In genomic region chr1:200483491-200484143, GRCh38 we compare ENCODE assay signal across 8 cellular contexts.
A peak's percentile ranks its signal among the peaks of the same experiment; 100 is the strongest.
DNase-seq lines count a peak whose midpoint lies in the region; ATAC-seq and TF ChIP-seq lines count a peak whose summit lies in the region.

No MANE protein-coding gene starts in this region.

- peaks cover 14% of the 10 kb centered on the region for H3K36me3 Mint-ChIP-seq in natural killer cell treated with Interleukin-12 subunit alpha and Interleukin-12 subunit beta and Interleukin-15 and Interleukin-18, amount 100 ng/mL, for 72 hours
- no peaks in the 10 kb centered on the region for H3K36me3 Mint-ChIP-seq in natural killer cell
- no peaks in the 10 kb centered on the region for H3K36me3 Mint-ChIP-seq in activated naive CD8-positive, alpha-beta T cell treated with anti-CD3 and anti-CD28 coated beads, Interleukin-2, amount 10 ng/mL, durations not matched to agents 7 days and 5 days

- CTCF ChIA-PET in PC-3 (lab: Charles Lee) = interaction anchor here (0.5 to 1.1 kb wide), 20 partner anchors 26 to 520 kb away, joined by 3 to 14 read pairs (median 4); no protein-coding TSS in a partner anchor

- peak overlapping the region; percentile 96 to 98 for H3K27ac Mint-ChIP-seq in natural killer cell treated with Interleukin-12 subunit alpha and Interleukin-12 subunit beta and Interleukin-15 and Interleukin-18, amount 100 ng/mL, for 72 hours
- H3K27ac Mint-ChIP-seq in natural killer cell = no peak overlapping the region
- no peak overlapping the region for H3K27ac Mint-ChIP-seq in activated naive CD8-positive, alpha-beta T cell treated with anti-CD3 and anti-CD28 coated beads, Interleukin-2, amount 10 ng/mL, durations not matched to agents 7 days and 5 days

- ATAC-seq in natural killer cell treated with Interleukin-12 subunit alpha and Interleukin-12 subunit beta and Interleukin-15 and Interleukin-18, amount 100 ng/mL, for 72 hours = peak; percentile 96 to 98
- ATAC-seq in natural killer cell (no peak), HG02973 (IDR thresholded peaks at IDR 0.05; ENCODE audit: unreplicated experiment) (peak; percentile 100), PC-3 (peak; percentile 99), mucosa of descending colon (peak; percentile 50)
- peak; percentile 90 for ATAC-seq in activated naive CD8-positive, alpha-beta T cell treated with anti-CD3 and anti-CD28 coated beads, Interleukin-2, amount 10 ng/mL, durations not matched to agents 7 days and 5 days (ENCODE audit: low read depth)

- peak overlapping the region; percentile 66 for H3K9ac ChIP-seq in PC-3 (ENCODE audit: low read length)

- H3K27me3 ChIP-seq in PC-3 (ENCODE audit: low read length) = no peaks in the 10 kb centered on the region

- no peaks in the 10 kb centered on the region for H3K9me3 ChIP-seq in PC-3 (ENCODE audit: low read length)
- no peaks in the 10 kb centered on the region for H3K9me3 ChIP-seq in mucosa of descending colon

- H3F3A ChIP-seq in PC-3 (ENCODE audit: low read length, unreplicated experiment) = no peaks in the 10 kb centered on the region

- intact Hi-C loops in natural killer cell (cut with micrococcal nuclease) = loop anchor here (10.0 kb wide), 1 partner anchor 209 kb away; no protein-coding TSS in a partner anchor
- intact Hi-C loops in PC-3 (cut with micrococcal nuclease) = loop anchor here (1.0 to 10.0 kb wide), 5 partner anchors 45 to 449 kb away; partner anchors contain the start of gene ZNF281
- intact Hi-C loops in mucosa of descending colon (cut with DNase I, micrococcal nuclease) = no loop called here

- no TSS peak for BruUV-seq in PC-3 (replicated peaks; lab: Mats Ljungman, UMichigan)

- peak overlapping the region; percentile 58 for H2AFZ ChIP-seq in PC-3 (ENCODE audit: low read length)

- peak overlapping the region; percentile 70 for H3K4me2 ChIP-seq in PC-3 (ENCODE audit: low read length)

- H3K4me3 ChIP-seq in PC-3 (ENCODE audit: low read length) (peak overlapping the region; percentile 23; the same call in 1 of the 2 replicates), mucosa of descending colon (no peak overlapping the region)

- peak overlapping the region; percentile 86 for H3K27ac ChIP-seq in PC-3 (ENCODE audit: low read length)

- peaks cover 28 to 36% of the 10 kb centered on the region in 2 donors for H3K4me1 Mint-ChIP-seq in natural killer cell treated with Interleukin-12 subunit alpha and Interleukin-12 subunit beta and Interleukin-15 and Interleukin-18, amount 100 ng/mL, for 72 hours (ENCODE audit: low read depth in 2 of 2)
- no peaks in the 10 kb centered on the region for H3K4me1 Mint-ChIP-seq in natural killer cell
- peaks cover 10% of the 10 kb centered on the region for H3K4me1 Mint-ChIP-seq in activated naive CD8-positive, alpha-beta T cell treated with anti-CD3 and anti-CD28 coated beads, Interleukin-2, amount 10 ng/mL, durations not matched to agents 7 days and 5 days

- H3K9me2 ChIP-seq in PC-3 (replicated peaks; ENCODE audit: low read length) = no peaks in the 10 kb centered on the region

- peak; percentile 76 for DNase-seq in natural killer cell treated with Interleukin-12 subunit alpha and Interleukin-12 subunit beta and Interleukin-15 and Interleukin-18, amount 100 ng/mL, for 72 hours (ENCODE audit: low spot score)
- no peak for DNase-seq in natural killer cell
- DNase-seq in PC-3 = peak; percentile 100
- no peak for DNase-seq in activated naive CD8-positive, alpha-beta T cell treated with anti-CD3 and anti-CD28 coated beads, Interleukin-2, amount 10 ng/mL, durations not matched to agents 7 days and 5 days
- no peak for DNase-seq in mucosa of descending colon
- no peak for DNase-seq in NCI-H510A (lab: John Stamatoyannopoulos, UW)
- DNase-seq in NCI-H774 (lab: John Stamatoyannopoulos, UW) = no peak

- H3K9me3 Mint-ChIP-seq in natural killer cell treated with Interleukin-12 subunit alpha and Interleukin-12 subunit beta and Interleukin-15 and Interleukin-18, amount 100 ng/mL, for 72 hours = no peaks in the 10 kb centered on the region
- H3K9me3 Mint-ChIP-seq in natural killer cell = no peaks in the 10 kb centered on the region
- H3K9me3 Mint-ChIP-seq in activated naive CD8-positive, alpha-beta T cell treated with anti-CD3 and anti-CD28 coated beads, Interleukin-2, amount 10 ng/mL, durations not matched to agents 7 days and 5 days = no peaks in the 10 kb centered on the region

- H3K36me3 ChIP-seq in PC-3 (ENCODE audit: low read depth, low read length) (no peaks in the 10 kb centered on the region), mucosa of descending colon (ENCODE audit: low read depth) (no peaks in the 10 kb centered on the region)

- peaks cover 24% of the 10 kb centered on the region for H3K4me1 ChIP-seq in PC-3 (ENCODE audit: insufficient read depth, low read length)
- no peaks in the 10 kb centered on the region for H3K4me1 ChIP-seq in mucosa of descending colon (ENCODE audit: low read depth)

- POLR2A ChIA-PET in PC-3 (lab: Charles Lee; ENCODE audit: unreplicated experiment) = interaction anchor here (0.5 to 1.0 kb wide), 9 partner anchors 9 to 1550 kb away, joined by 3 to 29 read pairs (median 4); no protein-coding TSS in a partner anchor
- POLR2A ChIA-PET in activated naive CD8-positive, alpha-beta T cell treated with anti-CD3 and anti-CD28 coated beads, Interleukin-2, amount 10 ng/mL, durations not matched to agents 7 days and 5 days (lab: Charles Lee) = no interaction called here

- H3K79me2 ChIP-seq in PC-3 (ENCODE audit: low read length) = no peaks in the 10 kb centered on the region

- no peaks in the 10 kb centered on the region for H4K20me1 ChIP-seq in PC-3 (ENCODE audit: low read length)

- no peak for TF ChIP-seq CTCF in natural killer cell (IDR thresholded peaks at IDR 0.05)
- TF ChIP-seq CTCF in PC-3 (conservative IDR thresholded peaks at IDR 0.05; ENCODE audit: low read depth, low read length) = peak; percentile 47
- TF ChIP-seq CTCF in mucosa of descending colon (IDR thresholded peaks at IDR 0.05) = no peak

- peaks cover 9 to 22% of the 10 kb centered on the region in 2 donors for H3K27me3 Mint-ChIP-seq in natural killer cell treated with Interleukin-12 subunit alpha and Interleukin-12 subunit beta and Interleukin-15 and Interleukin-18, amount 100 ng/mL, for 72 hours
- H3K27me3 Mint-ChIP-seq in natural killer cell (ENCODE audit: low read depth in 2 of 2) = peaks cover 12 to 18% of the 10 kb centered on the region in 2 donors
- peaks cover 8% of the 10 kb centered on the region for H3K27me3 Mint-ChIP-seq in activated naive CD8-positive, alpha-beta T cell treated with anti-CD3 and anti-CD28 coated beads, Interleukin-2, amount 10 ng/mL, durations not matched to agents 7 days and 5 days

- peak overlapping the region; percentile 67 for H3K4me3 Mint-ChIP-seq in natural killer cell treated with Interleukin-12 subunit alpha and Interleukin-12 subunit beta and Interleukin-15 and Interleukin-18, amount 100 ng/mL, for 72 hours
- no peak overlapping the region for H3K4me3 Mint-ChIP-seq in natural killer cell
- no peak overlapping the region for H3K4me3 Mint-ChIP-seq in activated naive CD8-positive, alpha-beta T cell treated with anti-CD3 and anti-CD28 coated beads, Interleukin-2, amount 10 ng/mL, durations not matched to agents 7 days and 5 days

Comparison
In these comparisons a context has a peak if more than half of its experiments do, and no peak if none do; other contexts are left out.
1. ATAC-seq: peak in natural killer cell treated with Interleukin-12 subunit alpha and Interleukin-12 subunit beta and Interleukin-15 and Interleukin-18, amount 100 ng/mL, for 72 hours (2 of 2), HG02973 (single experiment), PC-3 (single experiment), activated naive CD8-positive, alpha-beta T cell treated with anti-CD3 and anti-CD28 coated beads, Interleukin-2, amount 10 ng/mL, durations not matched to agents 7 days and 5 days (single experiment) and mucosa of descending colon (single experiment); none in natural killer cell (0 of 3).
2. DNase-seq: peak in natural killer cell treated with Interleukin-12 subunit alpha and Interleukin-12 subunit beta and Interleukin-15 and Interleukin-18, amount 100 ng/mL, for 72 hours (single experiment) and PC-3 (single experiment); none in natural killer cell (single experiment), activated naive CD8-positive, alpha-beta T cell treated with anti-CD3 and anti-CD28 coated beads, Interleukin-2, amount 10 ng/mL, durations not matched to agents 7 days and 5 days (single experiment), mucosa of descending colon (0 of 3), NCI-H510A (single experiment) and NCI-H774 (single experiment).
3. H3K27ac Mint-ChIP-seq: peak in natural killer cell treated with Interleukin-12 subunit alpha and Interleukin-12 subunit beta and Interleukin-15 and Interleukin-18, amount 100 ng/mL, for 72 hours (2 of 2); none in natural killer cell (0 of 2) and activated naive CD8-positive, alpha-beta T cell treated with anti-CD3 and anti-CD28 coated beads, Interleukin-2, amount 10 ng/mL, durations not matched to agents 7 days and 5 days (single experiment).
4. intact Hi-C loops: an anchor here in natural killer cell (10.0 kb wide) and PC-3 (1.0 to 10.0 kb wide); none called in mucosa of descending colon.